ENCODE assay signal across 8 cellular contexts in the genomic region with DNA sequence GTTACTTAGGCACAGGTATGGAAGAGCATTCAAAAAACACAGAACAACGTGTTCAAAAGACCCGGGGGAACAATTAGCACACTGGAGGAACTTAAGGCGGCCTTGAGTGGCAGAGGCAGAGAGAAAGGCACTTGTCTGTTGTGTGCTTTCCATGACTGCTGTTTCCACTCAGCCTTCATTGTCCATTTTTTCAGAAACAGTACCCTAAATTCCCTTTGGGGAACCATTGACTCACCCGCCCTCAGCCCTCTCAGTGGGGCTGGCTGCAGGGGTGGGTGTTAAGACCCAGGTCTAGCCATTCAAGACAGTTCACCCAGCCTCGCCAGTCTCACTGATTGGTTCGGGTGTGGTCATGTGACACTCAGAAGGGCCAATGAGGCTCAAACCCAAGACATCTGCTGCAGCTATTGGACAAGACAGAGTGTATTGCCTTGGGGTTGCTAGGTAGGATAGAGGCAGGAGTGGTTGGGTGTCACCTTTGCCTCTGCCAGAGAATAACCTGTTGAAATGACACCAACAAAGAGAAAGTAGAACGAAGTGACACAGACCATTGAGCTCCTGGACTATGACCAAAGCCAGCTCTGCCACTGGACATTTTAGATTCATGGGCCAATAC. TPM values are rescaled to one million over a fixed set of nuclear protein-coding genes. Genes with fewer than 3 reads are reported as not detected.
DNase-seq lines count a peak whose midpoint lies in the region; ATAC-seq and TF ChIP-seq lines count a peak whose summit lies in the region.

No MANE protein-coding gene starts in this region.

- DNase-seq in EL (peak; percentile 38), NCI-H524 treated with DMSO at 0.1 percent for 48 hours (lab: John Stamatoyannopoulos, UW) (peak; percentile 45), mesenteric fat pad (ENCODE audit: low spot score) (peak; percentile 55), HFFc6 (no peak), NOMO-1 (lab: John Stamatoyannopoulos, UW; ENCODE audit: unreplicated experiment in 2 of 2) (no peak)
- DNase-seq in activated T-helper 2 cell treated with anti-CD3 and anti-CD28 coated beads, Interferon-gamma antibody, Interleukin-2, Interleukin-4, amounts not matched to agents 10 μg/mL and 5 μg/mL and 100 μg/mL, durations not matched to agents 14 hours and 24 hours and 36 hours (ENCODE audit: low spot score), result peak; percentile 24

- intact Hi-C loops in activated T-helper 2 cell treated with anti-CD3 and anti-CD28 coated beads, Interferon-gamma antibody, Interleukin-2, Interleukin-4, amounts not matched to agents 10 μg/mL and 5 μg/mL and 100 μg/mL, durations not matched to agents 14 hours and 24 hours and 36 hours (cut with micrococcal nuclease), result no loop called here

- no peaks in the 10 kb centered on the region for H3K27me3 Mint-ChIP-seq in activated T-helper 2 cell treated with anti-CD3 and anti-CD28 coated beads, Interferon-gamma antibody, Interleukin-2, Interleukin-4, amounts not matched to agents 10 μg/mL and 5 μg/mL and 100 μg/mL, durations not matched to agents 14 hours and 24 hours and 36 hours (ENCODE audit: low read depth)
- no peaks in the 10 kb centered on the region; the same call in 1 of the 2 replicates for H3K27me3 Mint-ChIP-seq in HFFc6 (ENCODE audit: insufficient read depth)

- no peak overlapping the region for H3K27ac Mint-ChIP-seq in activated T-helper 2 cell treated with anti-CD3 and anti-CD28 coated beads, Interferon-gamma antibody, Interleukin-2, Interleukin-4, amounts not matched to agents 10 μg/mL and 5 μg/mL and 100 μg/mL, durations not matched to agents 14 hours and 24 hours and 36 hours
- no peak overlapping the region for H3K27ac Mint-ChIP-seq in HFFc6

- no peak for TF ChIP-seq CTCF in HFFc6 (IDR thresholded peaks at IDR 0.05)

- peak; percentile 98 for ATAC-seq in GM19438 (IDR thresholded peaks at IDR 0.05; ENCODE audit: low read depth, unreplicated experiment)
- peak; percentile 94 for ATAC-seq in HG03139 (IDR thresholded peaks at IDR 0.05; ENCODE audit: unreplicated experiment)

- H3K36me3 Mint-ChIP-seq in activated T-helper 2 cell treated with anti-CD3 and anti-CD28 coated beads, Interferon-gamma antibody, Interleukin-2, Interleukin-4, amounts not matched to agents 10 μg/mL and 5 μg/mL and 100 μg/mL, durations not matched to agents 14 hours and 24 hours and 36 hours (ENCODE audit: low read depth), result no peaks in the 10 kb centered on the region
- H3K36me3 Mint-ChIP-seq in HFFc6 (ENCODE audit: low read depth), result no peaks in the 10 kb centered on the region

- H3K4me3 Mint-ChIP-seq in activated T-helper 2 cell treated with anti-CD3 and anti-CD28 coated beads, Interferon-gamma antibody, Interleukin-2, Interleukin-4, amounts not matched to agents 10 μg/mL and 5 μg/mL and 100 μg/mL, durations not matched to agents 14 hours and 24 hours and 36 hours (ENCODE audit: low read depth), result no peak overlapping the region
- H3K4me3 Mint-ChIP-seq in HFFc6, result no peak overlapping the region

- H3K9me3 Mint-ChIP-seq in activated T-helper 2 cell treated with anti-CD3 and anti-CD28 coated beads, Interferon-gamma antibody, Interleukin-2, Interleukin-4, amounts not matched to agents 10 μg/mL and 5 μg/mL and 100 μg/mL, durations not matched to agents 14 hours and 24 hours and 36 hours, result no peaks in the 10 kb centered on the region
- H3K9me3 Mint-ChIP-seq in HFFc6, result no peaks in the 10 kb centered on the region

- peaks cover 17% of the 10 kb centered on the region for H3K4me1 Mint-ChIP-seq in activated T-helper 2 cell treated with anti-CD3 and anti-CD28 coated beads, Interferon-gamma antibody, Interleukin-2, Interleukin-4, amounts not matched to agents 10 μg/mL and 5 μg/mL and 100 μg/mL, durations not matched to agents 14 hours and 24 hours and 36 hours (ENCODE audit: low read depth)
- H3K4me1 Mint-ChIP-seq in HFFc6 (ENCODE audit: low read depth), result peaks cover 5% of the 10 kb centered on the region; the same call in 1 of the 2 replicates

RNA-seq across cellular contexts. Expression of gene CEP20, which starts 19.6 kb away (rescaled TPM):
- total RNA-seq in activated T-helper 2 cell treated with anti-CD3 and anti-CD28 coated beads, Interferon-gamma antibody, Interleukin-2, Interleukin-4, amounts not matched to agents 10 μg/mL and 5 μg/mL and 100 μg/mL, durations not matched to agents 14 hours and 24 hours and 36 hours, result 39.4 and 39.7 TPM in 2 replicates
- 31.4 TPM for total RNA-seq in mesenteric fat pad
- total RNA-seq in HFFc6 (2021; fragmentation: NEBNext Ultra II Directional; extraction: Animal tissue kit (Norgen Biotek cat#: 25700)), result 10 to 100 TPM; 40.1 to 57.5 (median 49.4) TPM

RNA-seq across cellular contexts. Expression of gene ABCC1, which starts 41.4 kb away (rescaled TPM):
- total RNA-seq in activated T-helper 2 cell treated with anti-CD3 and anti-CD28 coated beads, Interferon-gamma antibody, Interleukin-2, Interleukin-4, amounts not matched to agents 10 μg/mL and 5 μg/mL and 100 μg/mL, durations not matched to agents 14 hours and 24 hours and 36 hours, result 95.7 and 99.4 TPM in 2 replicates
- 42.8 TPM for total RNA-seq in mesenteric fat pad
- total RNA-seq in HFFc6 (2021; fragmentation: NEBNext Ultra II Directional; extraction: Animal tissue kit (Norgen Biotek cat#: 25700)), result 10 to 100 TPM; 49.3 to 63.6 (median 57.1) TPM

RNA-seq across cellular contexts. Expression of gene MYH11, which starts 51.1 kb away (rescaled TPM):
- total RNA-seq in activated T-helper 2 cell treated with anti-CD3 and anti-CD28 coated beads, Interferon-gamma antibody, Interleukin-2, Interleukin-4, amounts not matched to agents 10 μg/mL and 5 μg/mL and 100 μg/mL, durations not matched to agents 14 hours and 24 hours and 36 hours, result not detected in 2 replicates
- 53.5 TPM for total RNA-seq in mesenteric fat pad
- under 1 TPM in 4 of 6 experiments, not detected in 2; 0.02 to 0.23 (median 0.21) TPM for total RNA-seq in HFFc6 (2021; fragmentation: NEBNext Ultra II Directional; extraction: Animal tissue kit (Norgen Biotek cat#: 25700))

Comparison
In these comparisons a context has a peak if more than half of its experiments do, and no peak if none do; other contexts are left out.
1. DNase-seq: peak in EL (single experiment), NCI-H524 treated with DMSO at 0.1 percent for 48 hours (single experiment), activated T-helper 2 cell treated with anti-CD3 and anti-CD28 coated beads, Interferon-gamma antibody, Interleukin-2, Interleukin-4, amounts not matched to agents 10 μg/mL and 5 μg/mL and 100 μg/mL, durations not matched to agents 14 hours and 24 hours and 36 hours (single experiment) and mesenteric fat pad (single experiment); none in HFFc6 (single experiment) and NOMO-1 (0 of 2).
2. RNA of gene MYH11, which starts 51.1 kb away (total RNA-seq): 53.5 TPM in mesenteric fat pad (single experiment); 0.02 to 0.23 TPM in HFFc6 and not detected in activated T-helper 2 cell treated with anti-CD3 and anti-CD28 coated beads, Interferon-gamma antibody, Interleukin-2, Interleukin-4, amounts not matched to agents 10 μg/mL and 5 μg/mL and 100 μg/mL, durations not matched to agents 14 hours and 24 hours and 36 hours; every median in the first group is over 10 times any median in the second.